Comparison of ENCODE assay signal across 1 cellular context in the genomic region with DNA sequence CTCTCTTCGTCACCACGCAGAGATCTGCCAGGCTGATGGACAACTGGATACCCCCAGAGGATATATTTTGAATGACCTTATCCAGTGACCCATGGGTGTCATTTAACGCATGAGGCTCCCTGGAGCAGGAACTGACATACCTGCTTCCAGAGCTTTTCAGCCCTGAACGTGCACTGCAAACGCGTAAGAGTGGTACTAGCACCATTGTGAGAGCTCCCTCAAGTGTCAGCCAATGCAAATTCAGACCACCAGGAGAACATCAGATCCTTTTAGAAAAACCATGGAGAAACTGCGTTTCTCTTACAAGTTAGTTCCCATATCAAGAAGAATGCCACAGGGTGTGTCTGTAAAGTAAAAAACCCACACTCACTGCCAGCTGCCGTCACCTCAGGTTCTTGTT.
TF ChIP-seq lines count a peak whose summit lies in the region.

No MANE protein-coding gene starts in this region.

TF ChIP-seq in IMR-90, 13 proteins besides CTCF, POLR2A, EP300 and RAD21:
- no peak for TF ChIP-seq SMC3 (IDR thresholded peaks at IDR 0.05; ENCODE audit: low read depth, low read length)
- TF ChIP-seq USF2 (IDR thresholded peaks at IDR 0.05; ENCODE audit: low read depth, low read length): no peak
- no peak for TF ChIP-seq BHLHE40 (IDR thresholded peaks at IDR 0.05; ENCODE audit: low read depth, low read length)
- no peak for TF ChIP-seq CEBPB (IDR thresholded peaks at IDR 0.05; ENCODE audit: low read depth, low read length)
- no peak for TF ChIP-seq MXI1 (IDR thresholded peaks at IDR 0.05; ENCODE audit: borderline replicate concordance, low read depth, low read length)
- no peak for TF ChIP-seq RCOR1 (IDR thresholded peaks at IDR 0.05; ENCODE audit: insufficient replicate concordance, low read length)
